8 cellular contexts compared by ENCODE assay signal in genomic region chr17:3667366-3668278, GRCh38. TPM values are rescaled to one million over a fixed set of nuclear protein-coding genes. Genes with fewer than 3 reads are reported as not detected.
DNase-seq lines count a peak whose midpoint lies in the region; ATAC-seq and FAIRE-seq lines count a peak whose summit lies in the region.

No MANE protein-coding gene starts in this region.

- H3K9me3 Mint-ChIP-seq in CD4-positive, CD25-positive, alpha-beta regulatory T cell, result no peaks in the 10 kb centered on the region
- no peaks in the 10 kb centered on the region for H3K9me3 Mint-ChIP-seq in stimulated activated effector memory CD8-positive, alpha-beta T cell treated with anti-CD3 and anti-CD28 coated beads, Interleukin-12 subunit alpha, Interleukin-12 subunit beta, amount 100 ng/mL, for 72 hours

- no peaks in the 10 kb centered on the region for H3K9me3 ChIP-seq in CD4-positive, CD25-positive, alpha-beta regulatory T cell (ENCODE audit: control insufficient read depth in 2 of 2, low read length in 2 of 2)

- H3K4me1 Mint-ChIP-seq in CD4-positive, CD25-positive, alpha-beta regulatory T cell, result peaks cover 5 to 37% (median 28%) of the 10 kb centered on the region in 4 donors
- H3K4me1 Mint-ChIP-seq in stimulated activated effector memory CD8-positive, alpha-beta T cell treated with anti-CD3 and anti-CD28 coated beads, Interleukin-12 subunit alpha, Interleukin-12 subunit beta, amount 100 ng/mL, for 72 hours, result peaks cover 29% of the 10 kb centered on the region

- H3K36me3 Mint-ChIP-seq in CD4-positive, CD25-positive, alpha-beta regulatory T cell, result no peaks in the 10 kb centered on the region
- H3K36me3 Mint-ChIP-seq in stimulated activated effector memory CD8-positive, alpha-beta T cell treated with anti-CD3 and anti-CD28 coated beads, Interleukin-12 subunit alpha, Interleukin-12 subunit beta, amount 100 ng/mL, for 72 hours, result peaks cover 60% of the 10 kb centered on the region

- peak overlapping the region; percentile 38 to 91 (median 86) for H3K4me3 Mint-ChIP-seq in CD4-positive, CD25-positive, alpha-beta regulatory T cell
- H3K4me3 Mint-ChIP-seq in stimulated activated effector memory CD8-positive, alpha-beta T cell treated with anti-CD3 and anti-CD28 coated beads, Interleukin-12 subunit alpha, Interleukin-12 subunit beta, amount 100 ng/mL, for 72 hours, result peak overlapping the region; percentile 93

- H3K4me3 ChIP-seq in CD4-positive, CD25-positive, alpha-beta regulatory T cell (ENCODE audit: low read depth, low read length), result peak overlapping the region; percentile 41

- H3K27ac Mint-ChIP-seq in CD4-positive, CD25-positive, alpha-beta regulatory T cell, result peak overlapping the region; percentile 59 to 71 (median 60)
- H3K27ac Mint-ChIP-seq in stimulated activated effector memory CD8-positive, alpha-beta T cell treated with anti-CD3 and anti-CD28 coated beads, Interleukin-12 subunit alpha, Interleukin-12 subunit beta, amount 100 ng/mL, for 72 hours, result peak overlapping the region; percentile 95

- no peaks in the 10 kb centered on the region for H3K27me3 ChIP-seq in CD4-positive, CD25-positive, alpha-beta regulatory T cell (ENCODE audit: control insufficient read depth, insufficient read depth, low read length)

- DNase-seq in CD4-positive, CD25-positive, alpha-beta regulatory T cell, result peak; percentile 2 to 15 (median 13)
- no peak for DNase-seq in GM19239 (ENCODE audit: insufficient read length, low spot score)
- DNase-seq in HK-2 (ENCODE audit: unreplicated experiment), result peak; percentile 93
- peak; percentile 63 to 78 for DNase-seq in SW 1271 (lab: John Stamatoyannopoulos, UW)
- peak; percentile 94 for DNase-seq in dermis blood vessel endothelial cell
- peak; percentile 93 for DNase-seq in left kidney (ENCODE audit: low read depth, low spot score)
- no peak for DNase-seq in stimulated activated effector memory CD8-positive, alpha-beta T cell treated with anti-CD3 and anti-CD28 coated beads, Interleukin-12 subunit alpha, Interleukin-12 subunit beta, amount 100 ng/mL, for 72 hours (ENCODE audit: low spot score in 2 of 2)
- DNase-seq in KG1 (lab: John Stamatoyannopoulos, UW), result no peak

- peak; percentile 78 for FAIRE-seq in GM19239 (lab: Jason Lieb, UNC)

- H3K27me3 Mint-ChIP-seq in CD4-positive, CD25-positive, alpha-beta regulatory T cell, result no peaks in the 10 kb centered on the region

- H3K27ac ChIP-seq in CD4-positive, CD25-positive, alpha-beta regulatory T cell (ENCODE audit: insufficient read depth, low read length, poor library complexity, severe bottlenecking), result peak overlapping the region; percentile 71

- peaks cover 20% of the 10 kb centered on the region for H3K4me1 ChIP-seq in CD4-positive, CD25-positive, alpha-beta regulatory T cell (ENCODE audit: control insufficient read depth, insufficient read depth, low read length, poor library complexity, severe bottlenecking)

- ATAC-seq in CD4-positive, CD25-positive, alpha-beta regulatory T cell (ENCODE audit: low read depth in 2 of 2), result peak in 1 of 2 donors; percentile 3
- peak; percentile 1 for ATAC-seq in stimulated activated effector memory CD8-positive, alpha-beta T cell treated with anti-CD3 and anti-CD28 coated beads, Interleukin-12 subunit alpha, Interleukin-12 subunit beta, amount 100 ng/mL, for 72 hours

- H3K36me3 ChIP-seq in CD4-positive, CD25-positive, alpha-beta regulatory T cell (ENCODE audit: control insufficient read depth, insufficient read depth, low read length), result no peaks in the 10 kb centered on the region

RNA-seq across cellular contexts. Expression of gene TAX1BP3, which starts 0.8 kb away (rescaled TPM):
- total RNA-seq in CD4-positive, CD25-positive, alpha-beta regulatory T cell, result 14.9 TPM
- polyA plus RNA-seq in CD4-positive, CD25-positive, alpha-beta regulatory T cell, result 10 to 100 TPM; 33.2 to 43.6 (median 35.7) TPM
- 224 and 238 TPM in 2 replicates for total RNA-seq in dermis blood vessel endothelial cell

RNA-seq across cellular contexts. Expression of gene EMC6, which starts 1.0 kb away (rescaled TPM):
- 27.2 TPM for total RNA-seq in CD4-positive, CD25-positive, alpha-beta regulatory T cell
- 100 to 1,000 TPM; 112 to 125 (median 117) TPM for polyA plus RNA-seq in CD4-positive, CD25-positive, alpha-beta regulatory T cell
- total RNA-seq in dermis blood vessel endothelial cell, result 11.4 and 14.6 TPM in 2 replicates

RNA-seq across cellular contexts. Expression of gene P2RX5, which starts 28.3 kb away (rescaled TPM):
- total RNA-seq in CD4-positive, CD25-positive, alpha-beta regulatory T cell, result 16.7 TPM
- 10 to 100 TPM; 11.8 to 21.0 (median 14.5) TPM for polyA plus RNA-seq in CD4-positive, CD25-positive, alpha-beta regulatory T cell
- 0.23 and 0.51 TPM in 2 replicates for total RNA-seq in dermis blood vessel endothelial cell

RNA-seq across cellular contexts. Expression of gene CTNS, which starts 31.1 kb away (rescaled TPM):
- total RNA-seq in CD4-positive, CD25-positive, alpha-beta regulatory T cell, result 10.0 TPM
- 10 to 100 TPM; 10.2 to 11.5 (median 10.4) TPM for polyA plus RNA-seq in CD4-positive, CD25-positive, alpha-beta regulatory T cell
- total RNA-seq in dermis blood vessel endothelial cell, result 28.2 and 37.8 TPM in 2 replicates

RNA-seq across cellular contexts. Expression of gene SHPK, which starts 31.6 kb away (rescaled TPM):
- total RNA-seq in CD4-positive, CD25-positive, alpha-beta regulatory T cell, result 7.5 TPM
- polyA plus RNA-seq in CD4-positive, CD25-positive, alpha-beta regulatory T cell, result 1 to 10 TPM; 6.1 to 8.5 (median 6.8) TPM
- total RNA-seq in dermis blood vessel endothelial cell, result 21.8 and 29.0 TPM in 2 replicates

Comparison
In these comparisons a context has a peak if more than half of its experiments do, and no peak if none do; other contexts are left out.
1. DNase-seq: peak in CD4-positive, CD25-positive, alpha-beta regulatory T cell (3 of 3), HK-2 (single experiment), SW 1271 (2 of 2), dermis blood vessel endothelial cell (single experiment) and left kidney (single experiment); none in GM19239 (single experiment), stimulated activated effector memory CD8-positive, alpha-beta T cell treated with anti-CD3 and anti-CD28 coated beads, Interleukin-12 subunit alpha, Interleukin-12 subunit beta, amount 100 ng/mL, for 72 hours (0 of 2) and KG1 (single experiment).
2. RNA of gene TAX1BP3, which starts 0.8 kb away (total RNA-seq): 224 to 238 TPM in dermis blood vessel endothelial cell; 14.9 TPM in CD4-positive, CD25-positive, alpha-beta regulatory T cell (single experiment); every median in the first group is over 10 times any median in the second.
3. RNA of gene P2RX5, which starts 28.3 kb away (total RNA-seq): 16.7 TPM in CD4-positive, CD25-positive, alpha-beta regulatory T cell (single experiment); 0.23 to 0.51 TPM in dermis blood vessel endothelial cell; every median in the first group is over 10 times any median in the second.